Comparison of ENCODE assay signal across 1 cellular context in genomic region chr14:101175731-101176534, GRCh38.
TF ChIP-seq lines count a peak whose summit lies in the region.

No MANE protein-coding gene starts in this region.

TF ChIP-seq in SK-N-SH, 30 proteins besides CTCF, POLR2A, EP300 and RAD21 (continued from another document):
- TF ChIP-seq, protein P1, sequence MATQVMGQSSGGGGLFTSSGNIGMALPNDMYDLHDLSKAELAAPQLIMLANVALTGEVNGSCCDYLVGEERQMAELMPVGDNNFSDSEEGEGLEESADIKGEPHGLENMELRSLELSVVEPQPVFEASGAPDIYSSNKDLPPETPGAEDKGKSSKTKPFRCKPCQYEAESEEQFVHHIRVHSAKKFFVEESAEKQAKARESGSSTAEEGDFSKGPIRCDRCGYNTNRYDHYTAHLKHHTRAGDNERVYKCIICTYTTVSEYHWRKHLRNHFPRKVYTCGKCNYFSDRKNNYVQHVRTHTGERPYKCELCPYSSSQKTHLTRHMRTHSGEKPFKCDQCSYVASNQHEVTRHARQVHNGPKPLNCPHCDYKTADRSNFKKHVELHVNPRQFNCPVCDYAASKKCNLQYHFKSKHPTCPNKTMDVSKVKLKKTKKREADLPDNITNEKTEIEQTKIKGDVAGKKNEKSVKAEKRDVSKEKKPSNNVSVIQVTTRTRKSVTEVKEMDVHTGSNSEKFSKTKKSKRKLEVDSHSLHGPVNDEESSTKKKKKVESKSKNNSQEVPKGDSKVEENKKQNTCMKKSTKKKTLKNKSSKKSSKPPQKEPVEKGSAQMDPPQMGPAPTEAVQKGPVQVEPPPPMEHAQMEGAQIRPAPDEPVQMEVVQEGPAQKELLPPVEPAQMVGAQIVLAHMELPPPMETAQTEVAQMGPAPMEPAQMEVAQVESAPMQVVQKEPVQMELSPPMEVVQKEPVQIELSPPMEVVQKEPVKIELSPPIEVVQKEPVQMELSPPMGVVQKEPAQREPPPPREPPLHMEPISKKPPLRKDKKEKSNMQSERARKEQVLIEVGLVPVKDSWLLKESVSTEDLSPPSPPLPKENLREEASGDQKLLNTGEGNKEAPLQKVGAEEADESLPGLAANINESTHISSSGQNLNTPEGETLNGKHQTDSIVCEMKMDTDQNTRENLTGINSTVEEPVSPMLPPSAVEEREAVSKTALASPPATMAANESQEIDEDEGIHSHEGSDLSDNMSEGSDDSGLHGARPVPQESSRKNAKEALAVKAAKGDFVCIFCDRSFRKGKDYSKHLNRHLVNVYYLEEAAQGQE (IDR thresholded peaks at IDR 0.05; ENCODE audit: low read depth, low read length), result no peak
- TF ChIP-seq EZH2phosphoT487 (IDR thresholded peaks at IDR 0.05; ENCODE audit: borderline replicate concordance, low read depth) (no peak), IRF3 (IDR thresholded peaks at IDR 0.05; ENCODE audit: low read depth, low read length) (no peak), PBX3 (IDR thresholded peaks at IDR 0.05) (no peak), SMC3 (IDR thresholded peaks at IDR 0.05; ENCODE audit: low read depth, low read length) (no peak), USF1 (IDR thresholded peaks at IDR 0.05; ENCODE audit: borderline replicate concordance, low read depth) (no peak), FOXM1 (IDR thresholded peaks at IDR 0.05; ENCODE audit: low read depth) (no peak), TEAD4 (IDR thresholded peaks at IDR 0.05; ENCODE audit: borderline replicate concordance, insufficient read depth) (no peak)
